Comparison of ENCODE assay signal across 17 cellular contexts in genomic region chr5:143870871-143871632, GRCh38. TPM values are rescaled to one million over a fixed set of nuclear protein-coding genes. Genes with fewer than 3 reads are reported as not detected.
A peak's percentile ranks its signal among the peaks of the same experiment; 100 is the strongest.
DNase-seq lines count a peak whose midpoint lies in the region; ATAC-seq and TF ChIP-seq lines count a peak whose summit lies in the region.
"Had no signal": no experiment of that assay in that cellular context is flagged by ENCODE, and none has a peak within 500 bp of the region (broad histone marks: within the 10 kb centered on the region; RNA-seq: fewer than 3 reads in every experiment).

No MANE protein-coding gene starts in this region.

- H3K4me3 ChIP-seq in NT2/D1 (ENCODE audit: insufficient read length, low read depth) (no peak overlapping the region), epithelial cell of proximal tubule (ENCODE audit: low read depth, low read length) (no peak overlapping the region), mesodermal cell (ENCODE audit: extremely low read depth, insufficient read depth, low read length, poor library complexity, severe bottlenecking) (no peak overlapping the region), upper lobe of right lung (no peak overlapping the region), BE2C (ENCODE audit: low read depth, low read length) (no peak overlapping the region)

- H3K27me3 ChIP-seq in NT2/D1 (ENCODE audit: insufficient read depth, insufficient read length) (no peaks in the 10 kb centered on the region), upper lobe of right lung (no peaks in the 10 kb centered on the region), BE2C (no peaks in the 10 kb centered on the region)
- H3K27me3 ChIP-seq: neutrophil had no signal

- H3K27ac ChIP-seq in mesodermal cell (ENCODE audit: low read depth, low read length, severe bottlenecking): peak overlapping the region; percentile 62
- H3K27ac ChIP-seq in upper lobe of right lung: no peak overlapping the region
- H3K27ac ChIP-seq: neutrophil had no signal

- no peak overlapping the region for H3K9ac ChIP-seq in NT2/D1 (ENCODE audit: insufficient read length, low read depth)

- H3K9me3 ChIP-seq in NT2/D1 (ENCODE audit: insufficient read depth, low read length) (no peaks in the 10 kb centered on the region), mesodermal cell (ENCODE audit: control insufficient read depth, low read length) (no peaks in the 10 kb centered on the region), upper lobe of right lung (no peaks in the 10 kb centered on the region), BE2C (no peaks in the 10 kb centered on the region)
- H3K9me3 ChIP-seq: neutrophil had no signal

- no peak for TF ChIP-seq CTCF in epithelial cell of proximal tubule (conservative IDR thresholded peaks at IDR 0.05; ENCODE audit: low read depth, low read length)
- TF ChIP-seq CTCF in GM13977 (IDR thresholded peaks at IDR 0.05; ENCODE audit: extremely low read depth, insufficient read depth, missing control alignments): no peak
- no peak for TF ChIP-seq CTCF in upper lobe of right lung (IDR thresholded peaks at IDR 0.05)
- no peak for TF ChIP-seq CTCF in BE2C (IDR thresholded peaks at IDR 0.05; ENCODE audit: low read depth, low read length)

- in situ Hi-C loops in GM13977 (cut with MboI; ENCODE audit: low pct_unique_long_range_greater_than_20kb, low sequenced_read_pairs, unreplicated experiment): no loop called here

- ATAC-seq in upper lobe of right lung (no peak), HG02642 (IDR thresholded peaks at IDR 0.05; ENCODE audit: poor library complexity, unreplicated experiment) (no peak)
- ATAC-seq: sciatic nerve had no signal

- H3K4me1 ChIP-seq in NT2/D1 (ENCODE audit: insufficient read depth, insufficient read length) (no peaks in the 10 kb centered on the region), mesodermal cell (ENCODE audit: control insufficient read depth, insufficient read depth, low read length, poor library complexity, severe bottlenecking) (peaks cover 13% of the 10 kb centered on the region), upper lobe of right lung (no peaks in the 10 kb centered on the region), BE2C (no peaks in the 10 kb centered on the region)

- 78 to 79% methylated on average over 4 of the region's 5 CpGs for WGBS in mesodermal cell (ENCODE audit: insufficient coverage in 2 of 2), 2 experiments

- intact Hi-C loops in upper lobe of right lung (cut with DNase I): no loop called here

- DNase-seq in ELR (ENCODE audit: low read depth) (peak; percentile 51), NT2/D1 (ENCODE audit: low read depth, low spot score) (peak; percentile 9), epithelial cell of proximal tubule (ENCODE audit: low read depth) (peak; percentile 54), GM13977 (ENCODE audit: low spot score) (no peak), upper lobe of right lung (no peak), BE2C (no peak)
- DNase-seq: activated CD4-positive, alpha-beta T cell treated with anti-CD3 and anti-CD28 coated beads, Interleukin-2, amount 10 ng/mL, durations not matched to agents 24 days and 14 days; activated T-cell treated with anti-CD3 and anti-CD28 coated beads, Interleukin-2, amount 50 U/mL, for 1 hour; effector CD4-positive, alpha-beta T cell; NCI-H187; NCI-H510A; stimulated activated CD4-positive, alpha-beta T cell treated with anti-CD3 and anti-CD28 coated beads, Interleukin-1b, Interleukin-23, amount 100 ng/mL, for 48 hours had no signal

- H3K36me3 ChIP-seq in NT2/D1 (ENCODE audit: insufficient read depth, insufficient read length, low read length): no peaks in the 10 kb centered on the region
- H3K36me3 ChIP-seq in mesodermal cell (ENCODE audit: control insufficient read depth, insufficient read depth, low read length): no peaks in the 10 kb centered on the region
- no peaks in the 10 kb centered on the region for H3K36me3 ChIP-seq in upper lobe of right lung
- no peaks in the 10 kb centered on the region for H3K36me3 ChIP-seq in BE2C
- H3K36me3 ChIP-seq: neutrophil had no signal

RNA-seq across cellular contexts. Expression of gene HMHB1, which starts 59.1 kb away (rescaled TPM):
- total RNA-seq in epithelial cell of proximal tubule: not detected in 2 replicates
- not detected for polyA plus RNA-seq in mesodermal cell (2013, experiment 1 of 2)
- not detected for polyA plus RNA-seq in mesodermal cell (2013, experiment 2 of 2)
- total RNA-seq in upper lobe of right lung: not detected
- not detected for polyA plus RNA-seq in BE2C (2012; ENCODE audit: insufficient read depth, insufficient read length, low read depth)
- total RNA-seq: activated CD4-positive, alpha-beta T cell treated with anti-CD3 and anti-CD28 coated beads, Interleukin-2, amount 10 ng/mL, durations not matched to agents 24 days and 14 days; mesothelial cell of epicardium; sciatic nerve had no signal

Comparison
In these comparisons a context has a peak if more than half of its experiments do, and no peak if none do; other contexts are left out.
1. DNase-seq: peak in ELR (single experiment), NT2/D1 (single experiment) and epithelial cell of proximal tubule (single experiment); none in GM13977 (single experiment), upper lobe of right lung (single experiment) and BE2C (single experiment).